ENCODE assay signal across 19 cellular contexts in genomic region chr7:143458263-143458662, GRCh38. TPM values are rescaled to one million over a fixed set of nuclear protein-coding genes. Genes with fewer than 3 reads are reported as not detected.
DNase-seq lines count a peak whose midpoint lies in the region; ATAC-seq, FAIRE-seq and TF ChIP-seq lines count a peak whose summit lies in the region.
"Had no signal": no experiment of that assay in that cellular context is flagged by ENCODE, and none has a peak within 500 bp of the region (broad histone marks: within the 10 kb centered on the region; RNA-seq: fewer than 3 reads in every experiment).

No MANE protein-coding gene starts in this region.

- H3K4me3 ChIP-seq in kidney (ENCODE audit: low read length in 2 of 2) = no peak overlapping the region

- TF ChIP-seq CTCF in AG09319 (IDR thresholded peaks at IDR 0.05; ENCODE audit: low read depth, low read length) = no peak
- TF ChIP-seq CTCF in foreskin keratinocyte (conservative IDR thresholded peaks at IDR 0.05) = no peak
- no peak for TF ChIP-seq CTCF in kidney (IDR thresholded peaks at IDR 0.05; ENCODE audit: borderline replicate concordance, extremely low read depth, insufficient read depth)

- H3K27ac Mint-ChIP-seq in naive thymus-derived CD8-positive, alpha-beta T cell = no peak overlapping the region
- H3K27ac Mint-ChIP-seq: progenitor cell of endocrine pancreas; stimulated activated memory B cell treated with anti-CD40 and anti-IgM and Interleukin-4, amounts not matched to agents 10 μg/mL and 1 μg/mL and 100 μg/mL, for 72 hours had no signal

- peaks cover 4 to 42% (median 14%) of the 10 kb centered on the region in 4 donors for H3K4me1 Mint-ChIP-seq in naive thymus-derived CD8-positive, alpha-beta T cell
- H3K4me1 Mint-ChIP-seq: stimulated activated memory B cell treated with anti-CD40 and anti-IgM and Interleukin-4, amounts not matched to agents 10 μg/mL and 1 μg/mL and 100 μg/mL, for 72 hours had no signal

- intact Hi-C loops in kidney (cut with DNase I) = no loop called here

- ATAC-seq in GM21390 (IDR thresholded peaks at IDR 0.05; ENCODE audit: unreplicated experiment) (peak; percentile 61), foreskin keratinocyte (peak; percentile 62)
- ATAC-seq in naive thymus-derived CD8-positive, alpha-beta T cell = no peak
- ATAC-seq: stimulated activated memory B cell treated with anti-CD40 and anti-IgM and Interleukin-4, amounts not matched to agents 10 μg/mL and 1 μg/mL and 100 μg/mL, for 72 hours had no signal

- H3K9me3 Mint-ChIP-seq in naive thymus-derived CD8-positive, alpha-beta T cell = peaks cover 0 to 14% (median 4%) of the 10 kb centered on the region in 9 donors

- POLR2A ChIA-PET in naive thymus-derived CD8-positive, alpha-beta T cell (lab: Charles Lee) = no interaction called here

- peaks cover 33% of the 10 kb centered on the region for H3K4me1 ChIP-seq in foreskin keratinocyte
- no peaks in the 10 kb centered on the region for H3K4me1 ChIP-seq in kidney (ENCODE audit: control insufficient read depth in 1 of 2, insufficient read depth in 1 of 2, low read depth in 1 of 2, low read length in 2 of 2)

- H3K27me3 ChIP-seq in foreskin keratinocyte = no peaks in the 10 kb centered on the region

- DNase-seq in AG09319 (ENCODE audit: extremely low read depth, low read depth) (peak; percentile 76), SIG-M5 treated with dmso at 0.1 percent for 504 hours (lab: John Stamatoyannopoulos, UW; ENCODE audit: unreplicated experiment) (peak; percentile 31), foreskin keratinocyte (peak; percentile 77 to 88), kidney (no peak)
- DNase-seq in naive thymus-derived CD8-positive, alpha-beta T cell = no peak
- no peak for DNase-seq in stimulated activated CD4-positive, alpha-beta T cell treated with anti-CD3 and anti-CD28 coated beads, Interleukin-2, amount 100 ng/mL, for 48 hours
- DNase-seq in stimulated activated CD4-positive, alpha-beta T cell treated with anti-CD3 and anti-CD28 coated beads, Interleukin-4, amount 100 ng/mL, for 1 hour = no peak
- DNase-seq: activated naive CD4-positive, alpha-beta T cell treated with anti-CD3 and anti-CD28 coated beads, Interleukin-2, amount 50 U/mL, for 16 hours; C1 segment of cervical spinal cord; GDM1; NCI-H1092 treated with DMSO at 0.1 percent for 48 hours; SHP77; stimulated activated CD4-positive, alpha-beta T cell treated with anti-CD3 and anti-CD28 coated beads, Interleukin-1b, Interleukin-23, amount 100 ng/mL, for 48 hours had no signal

- FAIRE-seq in kidney (lab: Jason Lieb, UNC) = no peak
- FAIRE-seq: TTC549 had no signal

- H3K36me3 ChIP-seq in kidney (ENCODE audit: control insufficient read depth in 1 of 2, insufficient read depth in 2 of 2, low read length in 2 of 2) = no peaks in the 10 kb centered on the region

- H3K36me3 Mint-ChIP-seq in naive thymus-derived CD8-positive, alpha-beta T cell = peaks cover 8 to 40% (median 26%) of the 10 kb centered on the region in 3 donors
- H3K36me3 Mint-ChIP-seq: stimulated activated memory B cell treated with anti-CD40 and anti-IgM and Interleukin-4, amounts not matched to agents 10 μg/mL and 1 μg/mL and 100 μg/mL, for 72 hours had no signal

- no peaks in the 10 kb centered on the region for H3K9me3 ChIP-seq in kidney (ENCODE audit: control insufficient read depth in 1 of 2, low read length in 2 of 2)

- no peak overlapping the region for H3K4me3 Mint-ChIP-seq in naive thymus-derived CD8-positive, alpha-beta T cell
- H3K4me3 Mint-ChIP-seq: stimulated activated memory B cell treated with anti-CD40 and anti-IgM and Interleukin-4, amounts not matched to agents 10 μg/mL and 1 μg/mL and 100 μg/mL, for 72 hours had no signal

- H3K27me3 Mint-ChIP-seq in naive thymus-derived CD8-positive, alpha-beta T cell = no peaks in the 10 kb centered on the region
- H3K27me3 Mint-ChIP-seq: progenitor cell of endocrine pancreas had no signal

- no peak overlapping the region for H3K9ac ChIP-seq in kidney (ENCODE audit: low read length in 2 of 2)

- peak overlapping the region; percentile 57 for H3K27ac ChIP-seq in foreskin keratinocyte
- H3K27ac ChIP-seq in kidney (ENCODE audit: low read depth in 2 of 2, low read length in 2 of 2) = no peak overlapping the region

RNA-seq across cellular contexts. Expression of gene TAS2R60, which starts 15.0 kb away (rescaled TPM):
- not detected in 2 replicates for total RNA-seq in foreskin keratinocyte
- polyA plus RNA-seq in foreskin keratinocyte = not detected in 2 replicates
- 1 to 10 TPM in 1 of 2 experiments, under 1 TPM in 1; 0.96 to 1.0 TPM for total RNA-seq in naive thymus-derived CD8-positive, alpha-beta T cell
- polyA plus RNA-seq in naive thymus-derived CD8-positive, alpha-beta T cell = under 1 TPM in 1 of 3 donors, not detected in 2; 0.23 TPM
- not detected for total RNA-seq in kidney
- polyA plus RNA-seq in kidney (ENCODE audit: insufficient read depth, low read depth, low replicate concordance) = not detected
- total RNA-seq: HT1080, NCI-H460, progenitor cell of endocrine pancreas had no signal

RNA-seq across cellular contexts. Expression of gene TAS2R41, which starts 19.4 kb away (rescaled TPM):
- total RNA-seq in foreskin keratinocyte (not detected in 2 replicates), kidney (not detected)
- polyA plus RNA-seq in foreskin keratinocyte (not detected in 2 replicates), kidney (ENCODE audit: insufficient read depth, low read depth, low replicate concordance) (not detected)
- total RNA-seq in naive thymus-derived CD8-positive, alpha-beta T cell = under 1 TPM in 1 of 2 experiments, not detected in 1; 0.55 TPM
- not detected for polyA plus RNA-seq in naive thymus-derived CD8-positive, alpha-beta T cell
- total RNA-seq: HT1080, NCI-H460, progenitor cell of endocrine pancreas had no signal

RNA-seq across cellular contexts. Expression of gene EPHA1, which starts 49.6 kb away (rescaled TPM):
- total RNA-seq in foreskin keratinocyte (35.0 and 38.9 TPM in 2 replicates), kidney (22.3 TPM)
- polyA plus RNA-seq in foreskin keratinocyte (20.1 and 22.3 TPM in 2 replicates), kidney (ENCODE audit: insufficient read depth, low read depth, low replicate concordance) (6.9 TPM)
- total RNA-seq in naive thymus-derived CD8-positive, alpha-beta T cell = 10 to 100 TPM; 44.8 to 44.9 TPM
- 10 to 100 TPM; 10.1 to 37.1 (median 16.2) TPM for polyA plus RNA-seq in naive thymus-derived CD8-positive, alpha-beta T cell
- total RNA-seq: NCI-H460 had no signal

Comparison
In these comparisons a context has a peak if more than half of its experiments do, and no peak if none do; other contexts are left out.
1. DNase-seq: peak in AG09319 (single experiment), SIG-M5 treated with dmso at 0.1 percent for 504 hours (single experiment) and foreskin keratinocyte (2 of 2); none in naive thymus-derived CD8-positive, alpha-beta T cell (0 of 10), stimulated activated CD4-positive, alpha-beta T cell treated with anti-CD3 and anti-CD28 coated beads, Interleukin-2, amount 100 ng/mL, for 48 hours (0 of 2), kidney (single experiment) and stimulated activated CD4-positive, alpha-beta T cell treated with anti-CD3 and anti-CD28 coated beads, Interleukin-4, amount 100 ng/mL, for 1 hour (single experiment).
2. ATAC-seq: peak in GM21390 (single experiment) and foreskin keratinocyte (single experiment); none in naive thymus-derived CD8-positive, alpha-beta T cell (0 of 2).